Comparison of ENCODE assay signal across 1 cellular context in genomic region chr1:154669464-154670282, GRCh38.
TF ChIP-seq lines count a peak whose summit lies in the region.

No MANE protein-coding gene starts in this region.

TF ChIP-seq in HepG2, 621 proteins besides CTCF, POLR2A, EP300 and RAD21 (continued from another document):
- TF ChIP-seq KAT2B (IDR thresholded peaks at IDR 0.05; ENCODE audit: borderline replicate concordance, low read depth, low read length) (no peak), SALL1 (CRISPR knock-in tag; IDR thresholded peaks at IDR 0.05) (peak; percentile 43; the same call in 1 of the 2 replicates), TBL1XR1 (IDR thresholded peaks at IDR 0.05; ENCODE audit: borderline replicate concordance, low read length, partially characterized antibody) (no peak), KDM2A (CRISPR knock-in tag; IDR thresholded peaks at IDR 0.05; ENCODE audit: borderline replicate concordance, low read depth) (0 out of 2 replicates have a peak, but pooled peaks have one; percentile 32), ZKSCAN1 (IDR thresholded peaks at IDR 0.05; ENCODE audit: low read length) (peak; percentile 82), ZNF513 (CRISPR knock-in tag; conservative IDR thresholded peaks at IDR 0.05) (no peak), ZNF18 (CRISPR knock-in tag; IDR thresholded peaks at IDR 0.05; ENCODE audit: insufficient replicate concordance) (peak; percentile 28), ELF3 (CRISPR knock-in tag; IDR thresholded peaks at IDR 0.05) (0 out of 2 replicates have a peak, but pooled peaks have one; percentile 60), STAG1 (CRISPR knock-in tag; IDR thresholded peaks at IDR 0.05) (peak; percentile 97), SMC3 (IDR thresholded peaks at IDR 0.05; ENCODE audit: low read length) (peak; percentile 96)
